In genomic region chrX:44992775-44993174, GRCh38 we compare ENCODE assay signal across 17 cellular contexts.
DNase-seq lines count a peak whose midpoint lies in the region; ATAC-seq, FAIRE-seq and TF ChIP-seq lines count a peak whose summit lies in the region.
"Had no signal": no experiment of that assay in that cellular context is flagged by ENCODE, and none has a peak within 500 bp of the region (broad histone marks: within the 10 kb centered on the region; RNA-seq: fewer than 3 reads in every experiment).

No MANE protein-coding gene starts in this region.

- no peak overlapping the region for H3K4me3 ChIP-seq in K562

- peaks cover 54% of the 10 kb centered on the region for H3K36me3 Mint-ChIP-seq in activated T-cell treated with anti-CD3 and anti-CD28 coated beads, Interleukin-2, amount 50 U/mL, for 24 hours (ENCODE audit: low read depth)

- FAIRE-seq in GM19239 (lab: Jason Lieb, UNC) (peak; percentile 4), K562 (lab: Jason Lieb, UNC) (no peak)
- FAIRE-seq: GM12892, GM18507 had no signal

- H3K36me3 ChIP-seq in K562 (ENCODE audit: control insufficient read depth, insufficient read depth, low read length) = 0 out of 3 replicates have a peak, but pooled peaks cover 4% of the 10 kb centered on the region

- TF ChIP-seq CTCF in K562 (IDR thresholded peaks at IDR 0.05 in 2 of 3, conservative IDR thresholded peaks at IDR 0.05 in 1 of 3; ENCODE audit: insufficient read depth in 2 of 3, low read depth in 1 of 3, low read length in 3 of 3) = no peak

- H3K4me1 ChIP-seq in K562 (replicated peaks in 1 of 2; ENCODE audit: control insufficient read depth in 2 of 2, insufficient read depth in 2 of 2, low read length in 2 of 2) = peaks cover 5 to 6% of the 10 kb centered on the region in 2 experiments; a peak in 4 of 5 replicates

- H3K9me3 ChIP-seq in K562 (replicated peaks; ENCODE audit: control insufficient read depth, insufficient read depth, low read depth, low read length) = no peaks in the 10 kb centered on the region

- no peak for TF ChIP-seq POLR2A in K562 (conservative IDR thresholded peaks at IDR 0.05)

- H3K9me1 ChIP-seq in K562 (ENCODE audit: control insufficient read depth, insufficient read depth, low read length) = no peaks in the 10 kb centered on the region

- H3K4me2 ChIP-seq in K562 (ENCODE audit: insufficient read depth, low read length) = no peak overlapping the region

- H3K4me1 Mint-ChIP-seq in activated T-cell treated with anti-CD3 and anti-CD28 coated beads, Interleukin-2, amount 50 U/mL, for 24 hours (ENCODE audit: low read depth) = peaks cover 69% of the 10 kb centered on the region

- in situ Hi-C loops in K562 (cut with MboI) = no loop called here

- peaks cover 3% of the 10 kb centered on the region for H3K9me3 Mint-ChIP-seq in activated T-cell treated with anti-CD3 and anti-CD28 coated beads, Interleukin-2, amount 50 U/mL, for 24 hours

- no peak for ATAC-seq in K562

- H3K9ac ChIP-seq in K562 (ENCODE audit: insufficient read depth in 1 of 2, low read depth in 2 of 2, low read length in 2 of 2) = no peak overlapping the region

- no peak overlapping the region for H3K4me3 Mint-ChIP-seq in activated T-cell treated with anti-CD3 and anti-CD28 coated beads, Interleukin-2, amount 50 U/mL, for 24 hours
- H3K4me3 Mint-ChIP-seq: CD14-positive monocyte; CD4-positive, alpha-beta memory T cell had no signal

- H3K27ac Mint-ChIP-seq in activated T-cell treated with anti-CD3 and anti-CD28 coated beads, Interleukin-2, amount 50 U/mL, for 24 hours = peak overlapping the region; percentile 33

- H3K79me2 ChIP-seq in K562 (ENCODE audit: control insufficient read depth, insufficient read depth, low read length) = peaks cover 53% of the 10 kb centered on the region

- H3K27ac ChIP-seq in K562 (ENCODE audit: extremely low read depth, low read depth, low read length) (no peak overlapping the region), substantia nigra (ENCODE audit: low read depth, low read length, poor library complexity, severe bottlenecking) (no peak overlapping the region)

- no peaks in the 10 kb centered on the region for H3K27me3 ChIP-seq in K562 (ENCODE audit: control insufficient read depth in 2 of 2, insufficient read depth in 2 of 2, low read length in 2 of 2)

- TF ChIP-seq EP300 in K562 (IDR thresholded peaks at IDR 0.05; ENCODE audit: low read length) = no peak

- WGBS in K562 (ENCODE audit: insufficient coverage, low coverage, missing lambda C conversion rate) = 26% methylated on average over 2 of the region's 2 CpGs

- BruUV-seq in K562 (replicated peaks; lab: Mats Ljungman, UMichigan) = no TSS peak

- CTCF ChIA-PET in K562 (lab: Yijun Ruan, JAX; ENCODE audit: low intra/inter-chr PET ratio) = no interaction called here

- TF ChIP-seq RAD21 in K562 (CRISPR knock-in tag; conservative IDR thresholded peaks at IDR 0.05 in 1 of 2, IDR thresholded peaks at IDR 0.05 in 1 of 2) = no peak

- intact Hi-C loops in K562 (cut with micrococcal nuclease) = no loop called here

- no peak overlapping the region for H2AFZ ChIP-seq in K562 (ENCODE audit: low read depth, low read length)

- POLR2A ChIA-PET in K562 (lab: Yijun Ruan, JAX) = no interaction called here

- no peak for DNase-seq in activated T-cell treated with anti-CD3 and anti-CD28 coated beads, Interleukin-2, amount 50 U/mL, for 24 hours
- no peak for DNase-seq in activated T-cell treated with anti-CD3 and anti-CD28 coated beads, Interleukin-2, amount 50 U/mL, for 1 hour
- DNase-seq in GM19239 (ENCODE audit: insufficient read length, low spot score) (no peak), K562 (ENCODE audit: extremely low read depth in 1 of 4, low spot score in 3 of 4) (no peak), NCI-H345 treated with DMSO at 0.1 percent for 48 hours (lab: John Stamatoyannopoulos, UW; ENCODE audit: unreplicated experiment) (no peak), substantia nigra (lab: John Stamatoyannopoulos, UW) (no peak)
- DNase-seq: ACHN; AML-193; CD4-positive, alpha-beta memory T cell; DMS153; DMS79; GDM1; GOT3; H7 had no signal

- H3K27me3 Mint-ChIP-seq in activated T-cell treated with anti-CD3 and anti-CD28 coated beads, Interleukin-2, amount 50 U/mL, for 24 hours = no peaks in the 10 kb centered on the region
- H3K27me3 Mint-ChIP-seq: CD4-positive, alpha-beta memory T cell had no signal

- H4K20me1 ChIP-seq in K562 (replicated peaks; ENCODE audit: control insufficient read depth, insufficient read depth, low read length) = no peaks in the 10 kb centered on the region; the same call in 1 of the 2 replicates

TF ChIP-seq in K562, 482 proteins besides CTCF, POLR2A, EP300 and RAD21 (continues in another document):
- TF ChIP-seq TCF3 (CRISPR knock-in tag; IDR thresholded peaks at IDR 0.05) (peak; percentile 26; the same call in 1 of the 2 replicates), ZNF79 (CRISPR knock-in tag; IDR thresholded peaks at IDR 0.05; ENCODE audit: low read depth) (no peak), PBX2 (CRISPR knock-in tag; IDR thresholded peaks at IDR 0.05; ENCODE audit: low read depth) (no peak), PBX2 (tag; conservative IDR thresholded peaks at IDR 0.05; ENCODE audit: low read depth) (peak; percentile 47)
- TF ChIP-seq, protein P1, sequence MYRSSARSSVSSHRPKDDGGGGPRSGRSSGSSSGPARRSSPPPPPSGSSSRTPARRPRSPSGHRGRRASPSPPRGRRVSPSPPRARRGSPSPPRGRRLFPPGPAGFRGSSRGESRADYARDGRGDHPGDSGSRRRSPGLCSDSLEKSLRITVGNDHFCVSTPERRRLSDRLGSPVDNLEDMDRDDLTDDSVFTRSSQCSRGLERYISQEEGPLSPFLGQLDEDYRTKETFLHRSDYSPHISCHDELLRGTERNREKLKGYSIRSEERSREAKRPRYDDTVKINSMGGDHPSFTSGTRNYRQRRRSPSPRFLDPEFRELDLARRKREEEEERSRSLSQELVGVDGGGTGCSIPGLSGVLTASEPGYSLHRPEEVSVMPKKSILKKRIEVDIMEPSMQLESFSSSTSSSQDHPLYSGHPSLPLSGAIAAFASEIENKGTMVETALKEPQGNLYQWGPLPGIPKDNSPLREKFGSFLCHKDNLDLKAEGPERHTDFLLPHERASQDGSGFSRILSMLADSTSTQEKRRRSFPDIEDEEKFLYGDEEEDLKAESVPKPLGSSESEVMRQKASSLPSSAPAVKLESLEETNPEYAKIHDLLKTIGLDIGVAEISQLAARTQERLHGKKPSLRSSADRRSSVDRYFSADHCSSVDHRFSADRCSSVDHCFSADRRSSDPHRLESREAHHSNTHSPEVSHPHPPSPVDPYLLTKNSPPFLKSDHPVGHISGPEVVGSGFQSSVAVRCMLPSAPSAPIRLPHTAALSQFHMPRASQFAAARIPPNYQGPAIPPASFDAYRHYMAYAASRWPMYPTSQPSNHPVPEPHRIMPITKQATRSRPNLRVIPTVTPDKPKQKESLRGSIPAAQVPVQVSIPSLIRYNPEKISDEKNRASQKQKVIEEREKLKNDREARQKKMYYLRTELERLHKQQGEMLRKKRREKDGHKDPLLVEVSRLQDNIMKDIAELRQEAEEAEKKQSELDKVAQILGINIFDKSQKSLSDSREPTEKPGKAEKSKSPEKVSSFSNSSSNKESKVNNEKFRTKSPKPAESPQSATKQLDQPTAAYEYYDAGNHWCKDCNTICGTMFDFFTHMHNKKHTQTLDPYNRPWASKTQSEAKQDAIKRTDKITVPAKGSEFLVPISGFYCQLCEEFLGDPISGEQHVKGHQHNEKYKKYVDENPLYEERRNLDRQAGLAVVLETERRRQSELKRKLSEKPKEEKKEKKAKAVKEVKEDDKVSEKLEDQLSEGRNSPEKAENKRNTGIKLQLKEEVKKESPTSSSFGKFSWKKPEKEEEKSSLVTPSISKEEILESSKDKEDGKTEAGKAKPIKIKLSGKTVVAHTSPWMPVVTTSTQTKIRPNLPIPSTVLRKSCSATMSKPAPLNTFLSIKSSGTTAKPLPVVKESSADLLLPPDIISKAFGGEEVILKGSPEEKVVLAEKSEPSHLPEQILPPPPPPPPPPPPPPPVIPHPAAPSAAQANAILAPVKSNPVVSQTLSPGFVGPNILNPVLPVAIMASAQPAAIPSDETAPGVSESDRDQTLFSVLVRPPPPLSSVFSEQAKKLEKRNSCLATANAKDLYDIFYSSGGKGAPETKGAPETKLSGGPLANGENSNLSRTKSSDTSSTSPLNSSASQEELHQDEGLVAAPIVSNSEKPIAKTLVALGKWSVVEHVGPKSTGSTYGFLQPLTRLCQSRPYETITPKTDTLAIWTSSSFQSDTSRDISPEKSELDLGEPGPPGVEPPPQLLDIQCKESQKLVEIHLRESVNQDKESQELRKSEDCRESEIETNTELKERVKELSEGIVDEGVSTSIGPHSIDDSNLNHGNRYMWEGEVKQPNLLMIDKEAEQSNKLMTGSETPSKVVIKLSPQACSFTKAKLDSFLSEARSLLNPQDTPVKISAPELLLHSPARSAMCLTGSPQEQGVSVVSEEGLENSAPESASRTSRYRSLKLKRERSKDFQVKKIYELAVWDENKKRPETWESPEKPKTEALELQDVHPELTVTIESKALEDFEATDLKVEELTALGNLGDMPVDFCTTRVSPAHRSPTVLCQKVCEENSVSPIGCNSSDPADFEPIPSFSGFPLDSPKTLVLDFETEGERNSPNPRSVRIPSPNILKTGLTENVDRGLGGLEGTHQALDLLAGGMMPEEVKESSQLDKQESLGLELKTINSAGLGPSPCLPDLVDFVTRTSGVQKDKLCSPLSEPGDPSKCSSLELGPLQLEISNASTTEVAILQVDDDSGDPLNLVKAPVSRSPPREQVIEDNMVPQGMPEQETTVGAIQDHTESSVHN (IDR thresholded peaks at IDR 0.05; ENCODE audit: borderline replicate concordance in 1 of 2, low read depth in 1 of 2) = no peak
